Comparison of ENCODE assay signal across 16 cellular contexts in the genomic region with DNA sequence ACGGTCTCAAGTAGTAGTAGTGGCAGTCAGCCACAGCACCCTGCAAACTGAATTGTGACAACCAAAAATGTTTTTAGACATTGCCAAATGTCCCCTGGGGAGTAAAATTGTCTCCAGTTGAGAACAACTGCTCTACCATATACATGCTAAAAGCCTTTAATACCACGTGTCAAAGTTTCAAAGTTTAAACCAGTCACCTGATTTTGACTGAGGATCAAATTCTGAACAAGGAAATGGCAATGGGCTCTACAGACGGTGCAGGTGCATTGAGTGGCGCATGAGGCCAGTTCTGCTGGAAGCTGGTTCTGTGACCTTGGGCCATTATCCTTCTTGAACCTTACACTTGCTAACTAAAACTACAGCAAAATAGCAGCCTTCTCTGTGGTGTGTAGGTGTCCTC.
"Had no signal": no experiment of that assay in that cellular context is flagged by ENCODE, and none has a peak within 500 bp of the region (broad histone marks: within the 10 kb centered on the region; RNA-seq: fewer than 3 reads in every experiment).

No MANE protein-coding gene starts in this region.

- H3K27me3 ChIP-seq: heart left ventricle, neutrophil, suprapubic skin had no signal

- ATAC-seq: naive thymus-derived CD4-positive, alpha-beta T cell; stimulated activated naive B cell treated with anti-CD40 and anti-IgM and Interleukin-4, amounts not matched to agents 10 μg/mL and 1 μg/mL and 100 μg/mL, for 72 hours had no signal

- H3K4me3 Mint-ChIP-seq: activated naive CD8-positive, alpha-beta T cell treated with anti-CD3 and anti-CD28 coated beads, Interleukin-2, amount 10 ng/mL, durations not matched to agents 7 days and 5 days; naive thymus-derived CD4-positive, alpha-beta T cell; stimulated activated naive B cell treated with anti-CD40 and anti-IgM and Interleukin-4, amounts not matched to agents 10 μg/mL and 1 μg/mL and 100 μg/mL, for 72 hours had no signal

- FAIRE-seq: frontal cortex, urothelium cell line had no signal

- H3K36me3 Mint-ChIP-seq: activated naive CD8-positive, alpha-beta T cell treated with anti-CD3 and anti-CD28 coated beads, Interleukin-2, amount 10 ng/mL, durations not matched to agents 7 days and 5 days; naive thymus-derived CD4-positive, alpha-beta T cell; stimulated activated naive B cell treated with anti-CD40 and anti-IgM and Interleukin-4, amounts not matched to agents 10 μg/mL and 1 μg/mL and 100 μg/mL, for 72 hours had no signal

- H3K9me3 Mint-ChIP-seq: activated naive CD8-positive, alpha-beta T cell treated with anti-CD3 and anti-CD28 coated beads, Interleukin-2, amount 10 ng/mL, durations not matched to agents 7 days and 5 days; naive thymus-derived CD4-positive, alpha-beta T cell; stimulated activated naive B cell treated with anti-CD40 and anti-IgM and Interleukin-4, amounts not matched to agents 10 μg/mL and 1 μg/mL and 100 μg/mL, for 72 hours had no signal

- H3K27ac ChIP-seq: neutrophil had no signal

- H3K36me3 ChIP-seq: heart left ventricle, neutrophil, suprapubic skin had no signal

- H3K4me1 Mint-ChIP-seq: activated naive CD8-positive, alpha-beta T cell treated with anti-CD3 and anti-CD28 coated beads, Interleukin-2, amount 10 ng/mL, durations not matched to agents 7 days and 5 days; naive thymus-derived CD4-positive, alpha-beta T cell had no signal

- H3K27me3 Mint-ChIP-seq: activated naive CD8-positive, alpha-beta T cell treated with anti-CD3 and anti-CD28 coated beads, Interleukin-2, amount 10 ng/mL, durations not matched to agents 7 days and 5 days had no signal

- DNase-seq: activated CD4-positive, alpha-beta T cell treated with anti-CD3 and anti-CD28 coated beads for 1 hour; activated CD4-positive, alpha-beta T cell treated with anti-CD3 and anti-CD28 coated beads, Interleukin-2, amount 50 U/mL, for 48 hours; activated gamma-delta T cell treated with Interleukin-2 at 50 U/mL for 16 hours; activated naive CD8-positive, alpha-beta T cell treated with anti-CD3 and anti-CD28 coated beads, Interleukin-2, amount 10 ng/mL, durations not matched to agents 7 days and 5 days; activated T-cell treated with anti-CD3 and anti-CD28 coated beads, Interleukin-2, amount 50 U/mL, for 48 hours; aorta; heart left ventricle; left ventricle myocardium superior; naive thymus-derived CD4-positive, alpha-beta T cell; stimulated activated CD4-positive, alpha-beta T cell treated with anti-CD3 and anti-CD28 coated beads, Interleukin-2, amount 100 ng/mL, for 24 hours; stimulated activated naive B cell treated with anti-CD40 and anti-IgM and Interleukin-4, amounts not matched to agents 10 μg/mL and 1 μg/mL and 100 μg/mL, for 72 hours; SW 1271 had no signal

- H3K9me3 ChIP-seq: heart left ventricle, neutrophil, suprapubic skin had no signal

- H3K4me3 ChIP-seq: heart left ventricle had no signal

- H3K27ac Mint-ChIP-seq: activated naive CD8-positive, alpha-beta T cell treated with anti-CD3 and anti-CD28 coated beads, Interleukin-2, amount 10 ng/mL, durations not matched to agents 7 days and 5 days; stimulated activated naive B cell treated with anti-CD40 and anti-IgM and Interleukin-4, amounts not matched to agents 10 μg/mL and 1 μg/mL and 100 μg/mL, for 72 hours had no signal
